ENCODE assay signal across 8 cellular contexts in genomic region chr17:42097691-42098661, GRCh38. TPM values are rescaled to one million over a fixed set of nuclear protein-coding genes. Genes with fewer than 3 reads are reported as not detected.
DNase-seq lines count a peak whose midpoint lies in the region; ATAC-seq and TF ChIP-seq lines count a peak whose summit lies in the region.

TSS of gene ZNF385C (minus strand) at chr17:42098473. CDS start at chr17:42063056, 35,417 bp downstream.

- H3K4me1 ChIP-seq in breast epithelium (no peaks in the 10 kb centered on the region), upper lobe of left lung (peaks cover 7 to 12% (median 10%) of the 10 kb centered on the region in 4 donors)

- H3K27me3 ChIP-seq in breast epithelium, result peaks cover 0 to 22% of the 10 kb centered on the region in 2 donors
- H3K27me3 ChIP-seq in upper lobe of left lung, result peaks cover 0 to 12% (median 4%) of the 10 kb centered on the region in 4 donors

- H3K27ac Mint-ChIP-seq in MCF 10A (ENCODE audit: low read depth, unreplicated experiment), result no peak within 1 kb of the TSS

- no peak within 1 kb of the TSS for H3K4me3 Mint-ChIP-seq in MCF 10A (ENCODE audit: unreplicated experiment)

- BruUV-seq in MCF 10A (replicated peaks; lab: Mats Ljungman, UMichigan), result no TSS peak

- H3K4me3 ChIP-seq in breast epithelium (peak within 1 kb of the TSS in 2 of 3 donors; percentile 34 to 54), upper lobe of left lung (peak within 1 kb of the TSS in 3 of 4 donors; percentile 9 to 17 (median 10))

- TF ChIP-seq POLR2A in breast epithelium (IDR thresholded peaks at IDR 0.05) (no peak), upper lobe of left lung (IDR thresholded peaks at IDR 0.05) (no peak)

- H3K36me3 Mint-ChIP-seq in MCF 10A (ENCODE audit: insufficient read depth, unreplicated experiment), result no peaks in the 10 kb centered on the region

- no peaks in the 10 kb centered on the region for H3K27me3 Mint-ChIP-seq in MCF 10A (ENCODE audit: insufficient read depth, unreplicated experiment)

- H3K9me3 ChIP-seq in breast epithelium, result no peaks in the 10 kb centered on the region
- H3K9me3 ChIP-seq in upper lobe of left lung, result no peaks in the 10 kb centered on the region

- H3K36me3 ChIP-seq in breast epithelium (no peaks in the 10 kb centered on the region), upper lobe of left lung (peaks cover 0 to 1% (median under 1%) of the 10 kb centered on the region in 4 donors)

- CTCF ChIA-PET in MCF 10A (lab: Yijun Ruan, JAX), result interaction anchor here (0.6 to 1.2 kb wide), 3 partner anchors 59 to 177 kb away, joined by 3 read pairs; no protein-coding TSS in a partner anchor

- H3K4me1 Mint-ChIP-seq in MCF 10A (ENCODE audit: insufficient read depth, unreplicated experiment), result no peaks in the 10 kb centered on the region

- intact Hi-C loops in breast epithelium (cut with DNase I; ENCODE audit: low total_unique reads), result no loop called here
- intact Hi-C loops in MCF 10A (cut with micrococcal nuclease), result no loop called here

- H3K27ac ChIP-seq in breast epithelium (peak within 1 kb of the TSS in 1 of 2 donors; percentile 33), upper lobe of left lung (no peak within 1 kb of the TSS)

- H3K9me3 Mint-ChIP-seq in MCF 10A (ENCODE audit: unreplicated experiment), result no peaks in the 10 kb centered on the region

- TF ChIP-seq EP300 in upper lobe of left lung (IDR thresholded peaks at IDR 0.05), result no peak

- DNase-seq in breast epithelium (ENCODE audit: low spot score in 2 of 2) (no peak), MCF 10A (ENCODE audit: unreplicated experiment) (no peak), iPS-NIHi7 (ENCODE audit: extremely low spot score) (peak; percentile 70), upper lobe of left lung (peak in 1 of 2 donors; percentile 90), NCI-H2081 (lab: John Stamatoyannopoulos, UW) (no peak), AML-193 (lab: John Stamatoyannopoulos, UW) (no peak)
- peak; percentile 57 for DNase-seq in activated T-cell treated with anti-CD3 and anti-CD28 coated beads, Interleukin-2, amount 50 U/mL, for 1 hour

- WGBS in upper lobe of left lung, 2 donors, result 4 to 20% methylated on average over 5 to 27 of the region's 53 CpGs

- ATAC-seq in upper lobe of left lung (ENCODE audit: low FRiP score in 2 of 2), result peak in 1 of 2 donors; percentile 19
- ATAC-seq in HG03457 (IDR thresholded peaks at IDR 0.05; ENCODE audit: unreplicated experiment), result no peak

- POLR2A ChIA-PET in MCF 10A (lab: Yijun Ruan, JAX), result no interaction called here

- TF ChIP-seq CTCF in breast epithelium (IDR thresholded peaks at IDR 0.05) (no peak), MCF 10A (IDR thresholded peaks at IDR 0.05; ENCODE audit: unreplicated experiment) (no peak), upper lobe of left lung (IDR thresholded peaks at IDR 0.05) (no peak)

RNA-seq across cellular contexts. Expression of gene ZNF385C, which starts in this region (rescaled TPM):
- total RNA-seq in breast epithelium, result 1 to 10 TPM in 1 of 3 donors, under 1 TPM in 2; 0.48 to 1.0 (median 0.66) TPM
- total RNA-seq in MCF 10A (2022), result 0.26 and 0.44 TPM in 2 replicates
- total RNA-seq in upper lobe of left lung, result 1 to 10 TPM in 2 of 6 donors, under 1 TPM in 4; 0.30 to 2.1 (median 0.44) TPM

Comparison
In these comparisons a context has a peak if more than half of its experiments do, and no peak if none do; other contexts are left out.
1. DNase-seq: peak in activated T-cell treated with anti-CD3 and anti-CD28 coated beads, Interleukin-2, amount 50 U/mL, for 1 hour (single experiment) and iPS-NIHi7 (single experiment); none in breast epithelium (0 of 2), MCF 10A (single experiment), NCI-H2081 (0 of 2) and AML-193 (0 of 2).